Comparison of ENCODE assay signal across 8 cellular contexts in genomic region chr6:42050011-42050896, GRCh38. TPM values are rescaled to one million over a fixed set of nuclear protein-coding genes. Genes with fewer than 3 reads are reported as not detected.
DNase-seq lines count a peak whose midpoint lies in the region; ATAC-seq and TF ChIP-seq lines count a peak whose summit lies in the region.

Gene TAF8 (plus strand): TSS chr6:42050524. CDS start chr6:42050542, 18 bp downstream.

- 18% methylated on average over 33 of the region's 71 CpGs for WGBS in right lobe of liver (ENCODE audit: insufficient coverage, low coverage, low lambda C conversion rate, missing lambda C conversion rate)

- peaks cover 0 to 33% (median 6%) of the 10 kb centered on the region in 4 donors for H3K4me1 ChIP-seq in right lobe of liver

- H3K9me3 ChIP-seq in right lobe of liver, result no peaks in the 10 kb centered on the region

- H3K27me3 ChIP-seq in dorsolateral prefrontal cortex (no peaks in the 10 kb centered on the region), right lobe of liver (no peaks in the 10 kb centered on the region)

- ATAC-seq in GM19438 (IDR thresholded peaks at IDR 0.05; ENCODE audit: low read depth, unreplicated experiment) (peak; percentile 81), HG03571 (IDR thresholded peaks at IDR 0.05; ENCODE audit: unreplicated experiment) (peak; percentile 62), right lobe of liver (peak; percentile 77 to 87 (median 86))

- intact Hi-C loops in dorsolateral prefrontal cortex (cut with DNase I), result loop anchor here (1.0 to 2.0 kb wide), 3 partner anchors 263 to 316 kb away; partner anchors contain the start of genes TOMM6 (in 2 of the 2) and TFEB (in 1 of the 2)
- intact Hi-C loops in right lobe of liver (cut with DNase I), result no loop called here

- peak within 1 kb of the TSS; percentile 84 to 100 (median 96) for H3K27ac ChIP-seq in dorsolateral prefrontal cortex
- H3K27ac ChIP-seq in right lobe of liver, result peak within 1 kb of the TSS; percentile 87 to 93 (median 87)

- TF ChIP-seq CTCF in dorsolateral prefrontal cortex (IDR thresholded peaks at IDR 0.05 in 54 of 56, conservative IDR thresholded peaks at IDR 0.05 in 2 of 56; ENCODE audit: low read depth in 1 of 56, partially characterized antibody in 56 of 56) (peak in 35 of 56 donors; percentile 5 to 64 (median 35)), right lobe of liver (IDR thresholded peaks at IDR 0.05) (peak in 1 of 4 donors; percentile 20)

- H3K4me3 ChIP-seq in dorsolateral prefrontal cortex, result peak within 1 kb of the TSS; percentile 46 to 95 (median 78)
- H3K4me3 ChIP-seq in right lobe of liver, result peak within 1 kb of the TSS; percentile 79 to 82 (median 82)

- DNase-seq in CD1c-positive myeloid dendritic cell (ENCODE audit: extremely low spot score), result peak; percentile 93
- DNase-seq in NCI-H82 (lab: John Stamatoyannopoulos, UW), result peak; percentile 94
- peak; percentile 90 to 93 for DNase-seq in activated CD4-positive, alpha-beta T cell treated with anti-CD3 and anti-CD28 coated beads, Interleukin-2, amount 50 U/mL, for 48 hours
- peak; percentile 84 to 94 (median 92) for DNase-seq in dorsolateral prefrontal cortex
- DNase-seq in right lobe of liver, result peak; percentile 92 to 95 (median 95)
- DNase-seq in stimulated activated CD4-positive, alpha-beta T cell treated with anti-CD3 and anti-CD28 coated beads, Interleukin-4, amount 100 ng/mL, for 4 hours, result peak; percentile 85 to 88

- peak; percentile 91 for TF ChIP-seq POLR2A in right lobe of liver (IDR thresholded peaks at IDR 0.05)

- peaks cover 0 to 24% (median 10%) of the 10 kb centered on the region in 4 donors for H3K36me3 ChIP-seq in right lobe of liver

RNA-seq across cellular contexts. Expression of gene TAF8, which starts in this region (rescaled TPM):
- total RNA-seq in dorsolateral prefrontal cortex (10 to 100 TPM; 17.7 to 55.8 (median 29.5) TPM), right lobe of liver (10 to 100 TPM in 4 of 6 experiments, 1 to 10 TPM in 2; 6.7 to 14.7 (median 11.9) TPM)

Comparison
In these comparisons a context has a peak if more than half of its experiments do, and no peak if none do; other contexts are left out.
1. Peak in every context shown above with its lines: DNase-seq, ATAC-seq, H3K4me3 ChIP-seq and H3K27ac ChIP-seq.
2. intact Hi-C loops: an anchor here in dorsolateral prefrontal cortex (1.0 to 2.0 kb wide); none called in right lobe of liver.